ENCODE assay signal across 8 cellular contexts in genomic region chr4:40750461-40751258, GRCh38. TPM values are rescaled to one million over a fixed set of nuclear protein-coding genes. Genes with fewer than 3 reads are reported as not detected.
DNase-seq lines count a peak whose midpoint lies in the region; ATAC-seq and TF ChIP-seq lines count a peak whose summit lies in the region.

No MANE protein-coding gene starts in this region.

- H3K9me3 ChIP-seq in neutrophil: no peaks in the 10 kb centered on the region

- TF ChIP-seq CTCF in neutrophil (IDR thresholded peaks at IDR 0.05) (no peak), GM13976 (IDR thresholded peaks at IDR 0.05; ENCODE audit: borderline replicate concordance, control extremely low read depth, extremely low read depth, insufficient read depth, missing control alignments) (no peak)

- ATAC-seq in esophagus mucosa (peak; percentile 12), HG02840 (IDR thresholded peaks at IDR 0.05; ENCODE audit: low FRiP score, unreplicated experiment) (no peak)

- peak overlapping the region; percentile 84 to 87 for H3K4me3 ChIP-seq in neutrophil (ENCODE audit: low read depth in 1 of 2, low read length in 1 of 2)

- peak; percentile 23 for DNase-seq in EH (ENCODE audit: low read depth)
- peak; percentile 5 for DNase-seq in NCI-H146 treated with DMSO at 0.1 percent for 48 hours (lab: John Stamatoyannopoulos, UW; ENCODE audit: unreplicated experiment)
- no peak for DNase-seq in foreskin melanocyte
- no peak for DNase-seq in occipital lobe (lab: John Stamatoyannopoulos, UW)
- DNase-seq in GM13976 (ENCODE audit: low spot score): no peak

- H3K27ac ChIP-seq in neutrophil: peak overlapping the region; percentile 65

- in situ Hi-C loops in GM13976 (cut with MboI; ENCODE audit: low sequenced_read_pairs, unreplicated experiment): no loop called here

- no peaks in the 10 kb centered on the region for H3K36me3 ChIP-seq in neutrophil

- H3K27me3 ChIP-seq in neutrophil: peaks cover 21% of the 10 kb centered on the region

- peaks cover 18 to 19% of the 10 kb centered on the region in 2 experiments for H3K4me1 ChIP-seq in neutrophil (ENCODE audit: control insufficient read depth in 1 of 2, insufficient read depth in 1 of 2, low read depth in 1 of 2, low read length in 1 of 2)

RNA-seq across cellular contexts. Expression of gene NSUN7, which starts 0.9 kb away (rescaled TPM):
- total RNA-seq in esophagus mucosa (2.0 TPM), occipital lobe (4.4 TPM)

Comparison
In these comparisons a context has a peak if more than half of its experiments do, and no peak if none do; other contexts are left out.
1. DNase-seq: peak in EH (single experiment) and NCI-H146 treated with DMSO at 0.1 percent for 48 hours (single experiment); none in foreskin melanocyte (single experiment), occipital lobe (single experiment) and GM13976 (single experiment).